ENCODE assay signal across 23 cellular contexts in the genomic region with DNA sequence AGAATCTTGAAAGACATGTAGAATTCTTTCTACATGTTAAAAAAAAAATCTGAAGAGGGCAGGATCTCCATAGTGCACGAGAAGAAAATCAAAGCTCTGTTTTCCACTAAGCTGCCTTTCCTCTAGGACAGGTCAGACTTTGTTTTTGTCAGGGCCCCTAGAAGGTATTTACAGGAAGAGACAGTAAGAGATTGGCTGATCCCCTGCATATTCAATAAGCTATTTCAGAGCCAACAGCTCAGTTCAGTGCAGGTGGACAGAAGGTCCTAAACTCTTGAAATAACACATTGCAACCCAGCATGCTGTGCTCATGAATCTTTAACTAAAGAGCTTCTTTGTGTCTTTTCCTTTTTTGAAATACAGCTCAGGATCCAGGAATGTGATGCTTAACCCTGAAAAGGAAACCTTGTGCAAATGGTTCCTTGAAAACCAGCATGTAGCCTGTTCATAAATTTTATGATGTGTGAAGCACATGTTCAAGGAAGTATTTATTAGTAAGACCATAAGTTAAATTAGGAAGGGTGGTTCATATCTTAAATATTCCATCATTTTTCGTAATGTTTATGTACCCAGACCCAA. TPM values are rescaled to one million over a fixed set of nuclear protein-coding genes. Genes with fewer than 3 reads are reported as not detected.
DNase-seq lines count a peak whose midpoint lies in the region; ATAC-seq, FAIRE-seq and TF ChIP-seq lines count a peak whose summit lies in the region.
"Had no signal": no experiment of that assay in that cellular context is flagged by ENCODE, and none has a peak within 500 bp of the region (broad histone marks: within the 10 kb centered on the region; RNA-seq: fewer than 3 reads in every experiment).

No MANE protein-coding gene starts in this region.

- intact Hi-C loops in kidney (cut with DNase I) (no loop called here), right cardiac atrium (cut with DNase I) (no loop called here)

- H3K4me3 ChIP-seq in HEK293 (ENCODE audit: low read depth, low read length) (no peak overlapping the region), kidney (ENCODE audit: low read length in 2 of 2) (no peak overlapping the region), smooth muscle cell (no peak overlapping the region), right cardiac atrium (ENCODE audit: low read length) (no peak overlapping the region)
- no peak overlapping the region for H3K4me3 ChIP-seq in CD8-positive, alpha-beta memory T cell (ENCODE audit: low read length)
- H3K4me3 ChIP-seq: mucosa of descending colon, thyroid gland had no signal

- no peaks in the 10 kb centered on the region for H3F3A ChIP-seq in smooth muscle cell (ENCODE audit: low read depth)

- DNase-seq in brain pericyte (ENCODE audit: low read depth, low spot score) (peak; percentile 1), kidney (no peak), smooth muscle cell (lab: John Stamatoyannopoulos, UW; ENCODE audit: unreplicated experiment) (no peak), right cardiac atrium (no peak), Ammon's horn (ENCODE audit: low spot score) (no peak)
- no peak for DNase-seq in CD8-positive, alpha-beta memory T cell
- DNase-seq: activated CD4-positive, alpha-beta memory T cell treated with anti-CD3 and anti-CD28 coated beads for 36 hours; activated T-cell treated with anti-CD3 and anti-CD28 coated beads, Interleukin-2, amount 50 U/mL, for 48 hours; CD4-positive, CD25-positive, alpha-beta regulatory T cell; mucosa of descending colon; NCI-H1092 treated with DMSO at 0.1 percent for 48 hours; NCI-H82; SW 1271; thyroid gland had no signal

- H3K4me1 Mint-ChIP-seq in CD8-positive, alpha-beta memory T cell, result no peaks in the 10 kb centered on the region
- H3K4me1 Mint-ChIP-seq: CD4-positive, CD25-positive, alpha-beta regulatory T cell; stimulated activated effector memory CD8-positive, alpha-beta T cell treated with anti-CD3 and anti-CD28 coated beads, Interleukin-12 subunit alpha, Interleukin-12 subunit beta, amount 100 ng/mL, for 72 hours had no signal

- POLR2A ChIA-PET in HEK293 (lab: Yijun Ruan, JAX), result no interaction called here
- POLR2A ChIA-PET in CD8-positive, alpha-beta memory T cell (lab: Charles Lee), result no interaction called here

- TF ChIP-seq CTCF in HEK293 (tag by site-specific recombination; IDR thresholded peaks at IDR 0.05) (no peak), kidney (IDR thresholded peaks at IDR 0.05; ENCODE audit: borderline replicate concordance, extremely low read depth, insufficient read depth) (no peak), smooth muscle cell (IDR thresholded peaks at IDR 0.05; ENCODE audit: borderline replicate concordance, insufficient read depth, poor library complexity, severe bottlenecking) (no peak)

- H3K4me1 ChIP-seq in HEK293 (ENCODE audit: control insufficient read depth, insufficient read depth, low read length) (peaks cover 10% of the 10 kb centered on the region), kidney (ENCODE audit: control insufficient read depth in 1 of 2, insufficient read depth in 1 of 2, low read depth in 1 of 2, low read length in 2 of 2) (peaks cover 2 to 33% of the 10 kb centered on the region in 2 donors), smooth muscle cell (ENCODE audit: low read depth) (peaks cover 15% of the 10 kb centered on the region), right cardiac atrium (ENCODE audit: control insufficient read depth, insufficient read depth, low read length) (no peaks in the 10 kb centered on the region)
- no peaks in the 10 kb centered on the region for H3K4me1 ChIP-seq in CD8-positive, alpha-beta memory T cell (ENCODE audit: insufficient read depth, low read length)

- H3K9me3 ChIP-seq in HEK293 (ENCODE audit: control insufficient read depth, insufficient read depth, low read depth, low read length) (no peaks in the 10 kb centered on the region), kidney (ENCODE audit: control insufficient read depth in 1 of 2, low read length in 2 of 2) (no peaks in the 10 kb centered on the region), smooth muscle cell (replicated peaks; ENCODE audit: low read depth) (no peaks in the 10 kb centered on the region), right cardiac atrium (ENCODE audit: control insufficient read depth, low read length) (no peaks in the 10 kb centered on the region)
- H3K9me3 ChIP-seq in CD8-positive, alpha-beta memory T cell (ENCODE audit: low read length), result no peaks in the 10 kb centered on the region
- H3K9me3 ChIP-seq: thyroid gland had no signal

- peaks cover 0 to 10% (median 6%) of the 10 kb centered on the region in 5 donors for H3K9me3 Mint-ChIP-seq in CD8-positive, alpha-beta memory T cell
- H3K9me3 Mint-ChIP-seq: stimulated activated effector memory CD8-positive, alpha-beta T cell treated with anti-CD3 and anti-CD28 coated beads, Interleukin-12 subunit alpha, Interleukin-12 subunit beta, amount 100 ng/mL, for 72 hours had no signal

- H3K36me3 Mint-ChIP-seq in CD8-positive, alpha-beta memory T cell, result no peaks in the 10 kb centered on the region
- H3K36me3 Mint-ChIP-seq: activated CD4-positive, alpha-beta memory T cell treated with anti-CD3 and anti-CD28 coated beads for 36 hours; activated naive CD8-positive, alpha-beta T cell; CD4-positive, CD25-positive, alpha-beta regulatory T cell; stimulated activated effector memory CD8-positive, alpha-beta T cell treated with anti-CD3 and anti-CD28 coated beads, Interleukin-12 subunit alpha, Interleukin-12 subunit beta, amount 100 ng/mL, for 72 hours had no signal

- H3K4me3 Mint-ChIP-seq in CD8-positive, alpha-beta memory T cell, result no peak overlapping the region
- H3K4me3 Mint-ChIP-seq: activated CD4-positive, alpha-beta memory T cell treated with anti-CD3 and anti-CD28 coated beads for 36 hours; activated naive CD8-positive, alpha-beta T cell; CD4-positive, CD25-positive, alpha-beta regulatory T cell; stimulated activated effector memory CD8-positive, alpha-beta T cell treated with anti-CD3 and anti-CD28 coated beads, Interleukin-12 subunit alpha, Interleukin-12 subunit beta, amount 100 ng/mL, for 72 hours had no signal

- H3K27me3 Mint-ChIP-seq in CD8-positive, alpha-beta memory T cell, result no peaks in the 10 kb centered on the region
- H3K27me3 Mint-ChIP-seq: activated CD4-positive, alpha-beta memory T cell treated with anti-CD3 and anti-CD28 coated beads for 36 hours; activated naive CD8-positive, alpha-beta T cell had no signal

- H3K4me2 ChIP-seq in smooth muscle cell, result peak overlapping the region; percentile 2
- H3K4me2 ChIP-seq: KMS-11 had no signal

- H3K9ac ChIP-seq in kidney (ENCODE audit: low read length in 2 of 2) (no peak overlapping the region), smooth muscle cell (ENCODE audit: low read depth) (no peak overlapping the region)
- H3K9ac ChIP-seq: KMS-11 had no signal

- H3K79me2 ChIP-seq in smooth muscle cell (ENCODE audit: low read depth), result no peaks in the 10 kb centered on the region

- CTCF ChIA-PET in HEK293 (lab: Yijun Ruan, JAX), result interaction anchor here (0.5 to 1.0 kb wide), 4 partner anchors 26 to 633 kb away, joined by 3 to 5 read pairs (median 3); no protein-coding TSS in a partner anchor
- CTCF ChIA-PET in CD8-positive, alpha-beta memory T cell (lab: Charles Lee), result no interaction called here

- H3K27ac ChIP-seq in HEK293 (ENCODE audit: extremely low read depth, low read depth, low read length) (no peak overlapping the region), kidney (ENCODE audit: low read depth in 2 of 2, low read length in 2 of 2) (no peak overlapping the region), smooth muscle cell (ENCODE audit: low read depth) (peak overlapping the region; percentile 63), right cardiac atrium (ENCODE audit: low read length) (no peak overlapping the region)
- no peak overlapping the region for H3K27ac ChIP-seq in CD8-positive, alpha-beta memory T cell (ENCODE audit: low read depth, low read length)
- H3K27ac ChIP-seq: HL-60, KMS-11 had no signal

- H3K27me3 ChIP-seq in smooth muscle cell (ENCODE audit: low read depth) (no peaks in the 10 kb centered on the region), right cardiac atrium (ENCODE audit: control insufficient read depth, insufficient read depth) (no peaks in the 10 kb centered on the region)
- H3K27me3 ChIP-seq in CD8-positive, alpha-beta memory T cell (ENCODE audit: insufficient read depth, low read length, poor library complexity, severe bottlenecking), result no peaks in the 10 kb centered on the region
- H3K27me3 ChIP-seq: thyroid gland had no signal

- no peak overlapping the region for H3K27ac Mint-ChIP-seq in CD8-positive, alpha-beta memory T cell
- H3K27ac Mint-ChIP-seq: activated CD4-positive, alpha-beta memory T cell treated with anti-CD3 and anti-CD28 coated beads for 36 hours; activated naive CD8-positive, alpha-beta T cell; CD4-positive, CD25-positive, alpha-beta regulatory T cell; stimulated activated effector memory CD8-positive, alpha-beta T cell treated with anti-CD3 and anti-CD28 coated beads, Interleukin-12 subunit alpha, Interleukin-12 subunit beta, amount 100 ng/mL, for 72 hours had no signal

- no peak for ATAC-seq in right cardiac atrium
- ATAC-seq: mucosa of descending colon; stimulated activated effector memory CD8-positive, alpha-beta T cell treated with anti-CD3 and anti-CD28 coated beads, Interleukin-12 subunit alpha, Interleukin-12 subunit beta, amount 100 ng/mL, for 72 hours had no signal

- WGBS in smooth muscle cell (ENCODE audit: low lambda C conversion rate), result 45% methylated on average over 2 of the region's 2 CpGs
- 61% methylated on average over 2 of the region's 2 CpGs for WGBS in right cardiac atrium

- H2AFZ ChIP-seq in smooth muscle cell (ENCODE audit: low read depth), result no peak overlapping the region

- H4K20me1 ChIP-seq in smooth muscle cell (ENCODE audit: low read depth), result no peaks in the 10 kb centered on the region

- peak; percentile 33 for FAIRE-seq in kidney (lab: Jason Lieb, UNC)
- FAIRE-seq: colon, RCC 7860 had no signal

- H3K36me3 ChIP-seq in HEK293 (ENCODE audit: control insufficient read depth in 2 of 2, insufficient read depth in 1 of 2, low read length in 2 of 2), result no peaks in the 10 kb centered on the region
- peaks cover 0 to 4% of the 10 kb centered on the region in 2 donors for H3K36me3 ChIP-seq in kidney (ENCODE audit: control insufficient read depth in 1 of 2, insufficient read depth in 2 of 2, low read length in 2 of 2)
- H3K36me3 ChIP-seq in smooth muscle cell (ENCODE audit: low read depth), result no peaks in the 10 kb centered on the region
- H3K36me3 ChIP-seq in CD8-positive, alpha-beta memory T cell (ENCODE audit: insufficient read depth, low read length), result no peaks in the 10 kb centered on the region
- H3K36me3 ChIP-seq: thyroid gland had no signal

RNA-seq across cellular contexts. Expression of a gene that starts 43.9 kb away (rescaled TPM):
- total RNA-seq in kidney (159 TPM), smooth muscle cell (0.09 and 0.22 TPM in 2 replicates), right cardiac atrium (not detected)
- polyA plus RNA-seq in kidney (ENCODE audit: insufficient read depth, low read depth, low replicate concordance) (414 TPM), smooth muscle cell (0.53 and 0.67 TPM in 2 replicates), right cardiac atrium (0.16 TPM)
- total RNA-seq in CD8-positive, alpha-beta memory T cell, result not detected
- polyA plus RNA-seq in CD8-positive, alpha-beta memory T cell, result not detected
- total RNA-seq: activated CD4-positive, alpha-beta memory T cell treated with anti-CD3 and anti-CD28 coated beads for 36 hours; CD4-positive, CD25-positive, alpha-beta regulatory T cell; Daoy; mucosa of descending colon; omental fat pad had no signal
- polyA plus RNA-seq: CD4-positive, CD25-positive, alpha-beta regulatory T cell had no signal

Comparison
In these comparisons a context has a peak if more than half of its experiments do, and no peak if none do; other contexts are left out.
1. RNA of a gene that starts 43.9 kb away (total RNA-seq): 159 TPM in kidney (single experiment); 0.09 to 0.22 TPM in smooth muscle cell, not detected in right cardiac atrium and not detected in CD8-positive, alpha-beta memory T cell; every median in the first group is over 100 times any median in the second.